23 cellular contexts compared by ENCODE assay signal in genomic region chr11:110088535-110089344, GRCh38. TPM values are rescaled to one million over a fixed set of nuclear protein-coding genes. Genes with fewer than 3 reads are reported as not detected.
"Had no signal": no experiment of that assay in that cellular context is flagged by ENCODE, and none has a peak within 500 bp of the region (broad histone marks: within the 10 kb centered on the region; RNA-seq: fewer than 3 reads in every experiment).

No MANE protein-coding gene starts in this region.

- H3K9me3 Mint-ChIP-seq: activated naive CD8-positive, alpha-beta T cell treated with anti-CD3 and anti-CD28 coated beads, Interleukin-2, amount 10 ng/mL, durations not matched to agents 7 days and 5 days; activated T-helper 17 cell treated with anti-CD3 and anti-CD28 coated beads, Interleukin-2, amount 50 U/mL, for 72 hours; dendritic cell treated with granulocyte-macrophage colony-stimulating factor and Interleukin-4, amounts not matched to agents 40 ng/mL and 50 ng/mL, for 4 days; mesothelial cell of epicardium; T-helper 2 cell treated with Interferon-gamma antibody and Interleukin-4, amounts not matched to agents 5 μg/mL and 100 μg/mL, for 36 hours had no signal

- DNase-seq: activated CD4-positive, alpha-beta T cell treated with anti-CD3 and anti-CD28 coated beads, Interleukin-2, amount 50 U/mL, for 1 hour; activated CD8-positive, alpha-beta T cell treated with anti-CD3 and anti-CD28 coated beads, Interleukin-2, amount 10 ng/mL, durations not matched to agents 7 days and 5 days; activated naive CD4-positive, alpha-beta T cell treated with Interleukin-2 at 50 U/mL for 16 hours; activated naive CD8-positive, alpha-beta T cell treated with anti-CD3 and anti-CD28 coated beads, Interleukin-2, amount 10 ng/mL, durations not matched to agents 7 days and 5 days; activated T-cell treated with anti-CD3 and anti-CD28 coated beads, Interleukin-2, amount 50 U/mL, for 1 hour; amniotic stem cell; cerebellar nuclear complex; effector CD4-positive, alpha-beta T cell; heart right ventricle; kidney; naive thymus-derived CD8-positive, alpha-beta T cell; retina; spleen; stimulated activated CD4-positive, alpha-beta T cell treated with anti-CD3 and anti-CD28 coated beads, Interleukin-4, amount 100 ng/mL, for 1 hour; stimulated activated naive CD4-positive, alpha-beta T cell treated with Interleukin-2 at 50 U/mL for 16 hours had no signal

- H3K36me3 Mint-ChIP-seq: mesothelial cell of epicardium; naive thymus-derived CD8-positive, alpha-beta T cell had no signal

- ATAC-seq: activated CD8-positive, alpha-beta T cell treated with anti-CD3 and anti-CD28 coated beads, Interleukin-2, amount 10 ng/mL, durations not matched to agents 7 days and 5 days; heart right ventricle; naive thymus-derived CD8-positive, alpha-beta T cell had no signal

- H3K4me3 Mint-ChIP-seq: activated CD8-positive, alpha-beta T cell treated with anti-CD3 and anti-CD28 coated beads, Interleukin-2, amount 10 ng/mL, durations not matched to agents 7 days and 5 days; activated naive CD8-positive, alpha-beta T cell treated with anti-CD3 and anti-CD28 coated beads, Interleukin-2, amount 10 ng/mL, durations not matched to agents 7 days and 5 days; activated T-helper 17 cell treated with anti-CD3 and anti-CD28 coated beads, Interleukin-2, amount 50 U/mL, for 72 hours; dendritic cell treated with granulocyte-macrophage colony-stimulating factor and Interleukin-4, amounts not matched to agents 40 ng/mL and 50 ng/mL, for 4 days; mesothelial cell of epicardium; naive thymus-derived CD8-positive, alpha-beta T cell; T-helper 2 cell treated with Interferon-gamma antibody and Interleukin-4, amounts not matched to agents 5 μg/mL and 100 μg/mL, for 36 hours had no signal

- H3K9me3 ChIP-seq: heart right ventricle, spleen had no signal

- H3K27ac Mint-ChIP-seq: activated CD8-positive, alpha-beta T cell treated with anti-CD3 and anti-CD28 coated beads, Interleukin-2, amount 10 ng/mL, durations not matched to agents 7 days and 5 days; activated naive CD8-positive, alpha-beta T cell treated with anti-CD3 and anti-CD28 coated beads, Interleukin-2, amount 10 ng/mL, durations not matched to agents 7 days and 5 days; activated T-helper 17 cell treated with anti-CD3 and anti-CD28 coated beads, Interleukin-2, amount 50 U/mL, for 72 hours; mesothelial cell of epicardium; naive thymus-derived CD8-positive, alpha-beta T cell; progenitor cell of endocrine pancreas; T-helper 2 cell treated with Interferon-gamma antibody and Interleukin-4, amounts not matched to agents 5 μg/mL and 100 μg/mL, for 36 hours had no signal

- H3K4me3 ChIP-seq: heart right ventricle, lung, spleen had no signal

- H3K36me3 ChIP-seq: heart right ventricle, spleen had no signal

- H3K27ac ChIP-seq: heart right ventricle, spleen, VCaP had no signal

- FAIRE-seq: endometrium, kidney had no signal

RNA-seq across cellular contexts. Expression of gene ZC3H12C, which starts 4.5 kb away (rescaled TPM):
- polyA plus RNA-seq: naive thymus-derived CD8-positive, alpha-beta T cell had no signal
